26 cellular contexts compared by ENCODE assay signal in genomic region chr3:57150097-57150496, GRCh38. TPM values are rescaled to one million over a fixed set of nuclear protein-coding genes. Genes with fewer than 3 reads are reported as not detected.
A peak's percentile ranks its signal among the peaks of the same experiment; 100 is the strongest.
DNase-seq lines count a peak whose midpoint lies in the region; ATAC-seq and TF ChIP-seq lines count a peak whose summit lies in the region.
"Had no signal": no experiment of that assay in that cellular context is flagged by ENCODE, and none has a peak within 500 bp of the region (broad histone marks: within the 10 kb centered on the region; RNA-seq: fewer than 3 reads in every experiment).

No MANE protein-coding gene starts in this region.

- H3F3A ChIP-seq in GM23338 (replicated peaks; ENCODE audit: low read depth): 0 out of 2 replicates have a peak, but pooled peaks cover 4% of the 10 kb centered on the region

- peaks cover 44% of the 10 kb centered on the region for H4K20me1 ChIP-seq in GM23338 (replicated peaks; ENCODE audit: insufficient read depth)

- no peaks in the 10 kb centered on the region for H3K36me3 ChIP-seq in GM23338 (ENCODE audit: insufficient read depth)
- peaks cover 2% of the 10 kb centered on the region; the same call in 1 of the 2 replicates for H3K36me3 ChIP-seq in SJCRH30
- peaks cover 3 to 15% of the 10 kb centered on the region in 2 donors for H3K36me3 ChIP-seq in neuronal stem cell (replicated peaks in 1 of 2; ENCODE audit: control insufficient read depth in 2 of 2, insufficient read depth in 2 of 2, low read length in 2 of 2)
- H3K36me3 ChIP-seq: gastrocnemius medialis had no signal

- no peak overlapping the region for H4K91ac ChIP-seq in neuronal stem cell (ENCODE audit: low read depth, low read length, poor library complexity)

- H3K14ac ChIP-seq in neuronal stem cell (ENCODE audit: low read length): no peak overlapping the region

- TF ChIP-seq CTCF in GM23338 (conservative IDR thresholded peaks at IDR 0.05; ENCODE audit: low read depth in 2 of 2) (no peak), fibroblast of the aortic adventitia (IDR thresholded peaks at IDR 0.05; ENCODE audit: insufficient read depth, low read length) (no peak)

- peak; percentile 19; the same call in 1 of the 3 replicates for ATAC-seq in GM23338
- ATAC-seq in effector memory CD8-positive, alpha-beta T cell (replicated peaks): no peak
- ATAC-seq: gastrocnemius medialis; natural killer cell treated with Interleukin-12 subunit alpha and Interleukin-12 subunit beta and Interleukin-15 and Interleukin-18, amount 100 ng/mL, for 72 hours; psoas muscle; stimulated activated effector memory CD8-positive, alpha-beta T cell treated with anti-CD3 and anti-CD28 coated beads, Interleukin-12 subunit alpha, Interleukin-12 subunit beta, amount 100 ng/mL, for 72 hours; T-cell had no signal

- H2BK15ac ChIP-seq in neuronal stem cell (ENCODE audit: low read length): no peak overlapping the region

- no peak overlapping the region for H2BK120ac ChIP-seq in neuronal stem cell (ENCODE audit: low read depth, low read length)

- H2BK12ac ChIP-seq in neuronal stem cell (ENCODE audit: low read length): no peak overlapping the region

- H4K8ac ChIP-seq in neuronal stem cell (ENCODE audit: low read depth, low read length): no peak overlapping the region

- H3K4me3 Mint-ChIP-seq in GM23338: no peak overlapping the region
- no peak overlapping the region for H3K4me3 Mint-ChIP-seq in effector memory CD8-positive, alpha-beta T cell
- H3K4me3 Mint-ChIP-seq: activated naive CD4-positive, alpha-beta T cell treated with anti-CD3 and anti-CD28 coated beads for 36 hours; activated T-cell treated with anti-CD3 and anti-CD28 coated beads, Interleukin-2, amount 50 U/mL, for 24 hours; CD4-positive, CD25-positive, alpha-beta regulatory T cell; central memory CD8-positive, alpha-beta T cell; IgD-negative memory B cell; natural killer cell treated with Interleukin-12 subunit alpha and Interleukin-12 subunit beta and Interleukin-15 and Interleukin-18, amount 100 ng/mL, for 72 hours; stimulated activated effector memory CD8-positive, alpha-beta T cell treated with anti-CD3 and anti-CD28 coated beads, Interleukin-12 subunit alpha, Interleukin-12 subunit beta, amount 100 ng/mL, for 72 hours; T-cell had no signal

- no peak overlapping the region for H2AFZ ChIP-seq in GM23338
- H2AFZ ChIP-seq in neuronal stem cell (ENCODE audit: low read length): no peak overlapping the region

- no peaks in the 10 kb centered on the region for H3K9me2 ChIP-seq in GM23338 (ENCODE audit: insufficient read depth)

- H3K4me2 ChIP-seq in GM23338 (0 out of 2 replicates have a peak overlapping the region, but pooled peaks have one; percentile 72), neuronal stem cell (ENCODE audit: insufficient read depth, low read length, poor library complexity, severe bottlenecking) (peak overlapping the region; percentile 2)

- H3K79me2 ChIP-seq in GM23338 (replicated peaks; ENCODE audit: insufficient read depth): peaks cover 98% of the 10 kb centered on the region

- H3K9me3 ChIP-seq in SJCRH30 (replicated peaks) (no peaks in the 10 kb centered on the region), neuronal stem cell (replicated peaks in 1 of 2; ENCODE audit: control insufficient read depth in 2 of 2, insufficient read depth in 1 of 2, low read depth in 1 of 2, low read length in 2 of 2) (no peaks in the 10 kb centered on the region)
- H3K9me3 ChIP-seq: gastrocnemius medialis, psoas muscle had no signal

- no peak overlapping the region for H3K27ac Mint-ChIP-seq in GM23338
- no peak overlapping the region for H3K27ac Mint-ChIP-seq in effector memory CD8-positive, alpha-beta T cell
- H3K27ac Mint-ChIP-seq: activated naive CD4-positive, alpha-beta T cell treated with anti-CD3 and anti-CD28 coated beads for 36 hours; activated T-cell treated with anti-CD3 and anti-CD28 coated beads, Interleukin-2, amount 50 U/mL, for 24 hours; CD4-positive, CD25-positive, alpha-beta regulatory T cell; IgD-negative memory B cell; natural killer cell treated with Interleukin-12 subunit alpha and Interleukin-12 subunit beta and Interleukin-15 and Interleukin-18, amount 100 ng/mL, for 72 hours; stimulated activated effector memory CD8-positive, alpha-beta T cell treated with anti-CD3 and anti-CD28 coated beads, Interleukin-12 subunit alpha, Interleukin-12 subunit beta, amount 100 ng/mL, for 72 hours; T-cell had no signal

- no peak overlapping the region for H3K23ac ChIP-seq in neuronal stem cell (ENCODE audit: low read depth, low read length, poor library complexity)

- H2AK5ac ChIP-seq in neuronal stem cell (ENCODE audit: low read depth, low read length): no peak overlapping the region

- H3K36me3 Mint-ChIP-seq in GM23338 (ENCODE audit: low read depth): peaks cover 28% of the 10 kb centered on the region
- H3K36me3 Mint-ChIP-seq in effector memory CD8-positive, alpha-beta T cell (ENCODE audit: insufficient read depth): no peaks in the 10 kb centered on the region
- H3K36me3 Mint-ChIP-seq: CD4-positive, CD25-positive, alpha-beta regulatory T cell; natural killer cell treated with Interleukin-12 subunit alpha and Interleukin-12 subunit beta and Interleukin-15 and Interleukin-18, amount 100 ng/mL, for 72 hours; stimulated activated effector memory CD8-positive, alpha-beta T cell treated with anti-CD3 and anti-CD28 coated beads, Interleukin-12 subunit alpha, Interleukin-12 subunit beta, amount 100 ng/mL, for 72 hours; T-cell had no signal

- H3K9ac ChIP-seq in neuronal stem cell (ENCODE audit: low read depth, low read length, poor library complexity): no peak overlapping the region

- H3K27me3 Mint-ChIP-seq in GM23338 (ENCODE audit: insufficient read depth, low read depth, poor library complexity): peaks cover 10% of the 10 kb centered on the region
- peaks cover 35 to 52% of the 10 kb centered on the region in 2 donors for H3K27me3 Mint-ChIP-seq in effector memory CD8-positive, alpha-beta T cell

- H3K9me3 Mint-ChIP-seq in GM23338: no peaks in the 10 kb centered on the region
- H3K9me3 Mint-ChIP-seq in effector memory CD8-positive, alpha-beta T cell: no peaks in the 10 kb centered on the region
- H3K9me3 Mint-ChIP-seq: activated naive CD4-positive, alpha-beta T cell treated with anti-CD3 and anti-CD28 coated beads for 36 hours; activated T-cell treated with anti-CD3 and anti-CD28 coated beads, Interleukin-2, amount 50 U/mL, for 24 hours; central memory CD8-positive, alpha-beta T cell; IgD-negative memory B cell; natural killer cell treated with Interleukin-12 subunit alpha and Interleukin-12 subunit beta and Interleukin-15 and Interleukin-18, amount 100 ng/mL, for 72 hours; stimulated activated effector memory CD8-positive, alpha-beta T cell treated with anti-CD3 and anti-CD28 coated beads, Interleukin-12 subunit alpha, Interleukin-12 subunit beta, amount 100 ng/mL, for 72 hours; T-cell had no signal

- no peak overlapping the region for H3K4me3 ChIP-seq in GM23338
- peak overlapping the region; percentile 27 for H3K4me3 ChIP-seq in SJCRH30
- H3K4me3 ChIP-seq in fibroblast of the aortic adventitia (ENCODE audit: low read depth, low read length): no peak overlapping the region
- H3K4me3 ChIP-seq in neuronal stem cell (ENCODE audit: low read length in 2 of 2): no peak overlapping the region
- H3K4me3 ChIP-seq: gastrocnemius medialis, psoas muscle had no signal

- H3K79me1 ChIP-seq in neuronal stem cell (ENCODE audit: low read depth, low read length): peaks cover 6% of the 10 kb centered on the region

- DNase-seq in GM23338 (ENCODE audit: low spot score): no peak
- peak; percentile 68 to 81 for DNase-seq in SJCRH30
- peak; percentile 19 for DNase-seq in fibroblast of the aortic adventitia (ENCODE audit: low read depth)
- DNase-seq in neuronal stem cell (ENCODE audit: low spot score): no peak
- no peak for DNase-seq in NCI-H2107 treated with DMSO at 0.1 percent for 48 hours (lab: John Stamatoyannopoulos, UW; ENCODE audit: unreplicated experiment)
- DNase-seq in effector memory CD8-positive, alpha-beta T cell: no peak
- DNase-seq in COR-L47 (lab: John Stamatoyannopoulos, UW): no peak
- DNase-seq in A172 (ENCODE audit: low spot score): no peak
- DNase-seq: activated naive CD4-positive, alpha-beta T cell treated with anti-CD3 and anti-CD28 coated beads for 36 hours; activated T-cell treated with anti-CD3 and anti-CD28 coated beads, Interleukin-2, amount 50 U/mL, for 24 hours; amygdala; CD4-positive, CD25-positive, alpha-beta regulatory T cell; effector CD4-positive, alpha-beta T cell; gastrocnemius medialis; H7; kidney; MM.1S; psoas muscle; SHP77; small intestine; stimulated activated CD4-positive, alpha-beta T cell treated with anti-CD3 and anti-CD28 coated beads, Interleukin-2, amount 100 ng/mL, for 24 hours; T-cell had no signal

- H3K27me3 ChIP-seq in GM23338 (ENCODE audit: insufficient read depth) (no peaks in the 10 kb centered on the region), SJCRH30 (no peaks in the 10 kb centered on the region), neuronal stem cell (ENCODE audit: control insufficient read depth in 3 of 3, insufficient read depth in 3 of 3, low read depth in 1 of 3, low read length in 3 of 3) (no peaks in the 10 kb centered on the region)

- H3K4ac ChIP-seq in neuronal stem cell (ENCODE audit: low read length): no peak overlapping the region

- no peak overlapping the region for H3K18ac ChIP-seq in neuronal stem cell (ENCODE audit: low read length)

- peaks cover 56% of the 10 kb centered on the region for H3K4me1 Mint-ChIP-seq in GM23338
- H3K4me1 Mint-ChIP-seq in effector memory CD8-positive, alpha-beta T cell (ENCODE audit: low read depth in 2 of 2): no peaks in the 10 kb centered on the region
- H3K4me1 Mint-ChIP-seq: CD4-positive, CD25-positive, alpha-beta regulatory T cell; central memory CD8-positive, alpha-beta T cell; IgD-negative memory B cell; stimulated activated effector memory CD8-positive, alpha-beta T cell treated with anti-CD3 and anti-CD28 coated beads, Interleukin-12 subunit alpha, Interleukin-12 subunit beta, amount 100 ng/mL, for 72 hours; T-cell had no signal

- no peak overlapping the region for H2BK5ac ChIP-seq in neuronal stem cell (ENCODE audit: low read length)

- no CpG with 5 or more reads among the region's 6 CpGs for WGBS in neuronal stem cell (ENCODE audit: extremely low coverage in 2 of 2, insufficient read length in 2 of 2, insufficient replicate concordance in 1 of 2), 2 donors

- peaks cover 51% of the 10 kb centered on the region for H3K4me1 ChIP-seq in GM23338 (ENCODE audit: insufficient read depth)
- peaks cover 46% of the 10 kb centered on the region for H3K4me1 ChIP-seq in SJCRH30
- H3K4me1 ChIP-seq in neuronal stem cell (ENCODE audit: control insufficient read depth in 2 of 2, insufficient read depth in 1 of 2, low read depth in 1 of 2, low read length in 2 of 2): peaks cover 24 to 37% of the 10 kb centered on the region in 2 donors
- H3K4me1 ChIP-seq: gastrocnemius medialis, psoas muscle had no signal

- H3K27ac ChIP-seq in GM23338 (ENCODE audit: low read depth): peak overlapping the region; percentile 47; the same call in 1 of the 2 replicates
- peak overlapping the region; percentile 76 for H3K27ac ChIP-seq in SJCRH30
- peak overlapping the region; percentile 58 for H3K27ac ChIP-seq in neuronal stem cell (replicated peaks; ENCODE audit: low read length)
- H3K27ac ChIP-seq: gastrocnemius medialis, psoas muscle had no signal

RNA-seq across cellular contexts. Expression of gene IL17RD, which starts 15.1 kb away (rescaled TPM):
- total RNA-seq in GM23338 (2014; rRNA removed; shearing (Covaris generic)): 79.6 and 104 TPM in 2 replicates
- polyA plus RNA-seq in GM23338 (2016; fragmentation: Nextera tagmentation; extraction: Ambion mirVana): 10.7 and 11.9 TPM in 2 replicates
- 36.0 and 38.4 TPM in 2 replicates for total RNA-seq in SJCRH30 (2014; rRNA removed; shearing (Covaris generic))
- 9.5 and 13.6 TPM in 2 replicates for total RNA-seq in fibroblast of the aortic adventitia (ENCODE audit: low replicate concordance)
- polyA plus RNA-seq in neuronal stem cell (2013, experiment 1 of 2): 38.4 TPM
- polyA plus RNA-seq in neuronal stem cell (2013, experiment 2 of 2): 37.6 TPM
- total RNA-seq in A172 (2014; rRNA removed; shearing (Covaris generic)): 1.5 TPM in 2 replicates
- total RNA-seq: CD4-positive, CD25-positive, alpha-beta regulatory T cell had no signal
- polyA plus RNA-seq: CD4-positive, CD25-positive, alpha-beta regulatory T cell; IgD-negative memory B cell had no signal

RNA-seq across cellular contexts. Expression of gene HESX1, which starts 49.7 kb away (rescaled TPM):
- total RNA-seq in GM23338 (2014; rRNA removed; shearing (Covaris generic)): 11.9 and 21.1 TPM in 2 replicates
- 55.6 and 56.7 TPM in 2 replicates for polyA plus RNA-seq in GM23338 (2016; fragmentation: Nextera tagmentation; extraction: Ambion mirVana)
- 1.5 and 1.7 TPM in 2 replicates for total RNA-seq in SJCRH30 (2014; rRNA removed; shearing (Covaris generic))
- 0.81 and 2.4 TPM in 2 replicates for total RNA-seq in fibroblast of the aortic adventitia (ENCODE audit: low replicate concordance)
- 6.1 TPM for polyA plus RNA-seq in neuronal stem cell (2013, experiment 1 of 2)
- polyA plus RNA-seq in neuronal stem cell (2013, experiment 2 of 2): 5.7 TPM
- 1.1 TPM in 1 of 2 replicates, not detected in the other for total RNA-seq in A172 (2014; rRNA removed; shearing (Covaris generic))
- total RNA-seq: CD4-positive, CD25-positive, alpha-beta regulatory T cell; natural killer cell treated with Interleukin-12 subunit alpha and Interleukin-12 subunit beta and Interleukin-15 and Interleukin-18, amount 100 ng/mL, for 72 hours had no signal

Comparison
In these comparisons a context has a peak if more than half of its experiments do, and no peak if none do; other contexts are left out.
1. DNase-seq: peak in SJCRH30 (2 of 2) and fibroblast of the aortic adventitia (single experiment); none in GM23338 (single experiment), neuronal stem cell (single experiment), NCI-H2107 treated with DMSO at 0.1 percent for 48 hours (single experiment), effector memory CD8-positive, alpha-beta T cell (0 of 3), COR-L47 (single experiment) and A172 (single experiment).
2. Peak in every context shown above with its lines, with median percentiles within 50 percentile points of each other: H3K27ac ChIP-seq.